Comparison of ENCODE assay signal across 9 cellular contexts in genomic region chr16:69329369-69330285, GRCh38. TPM values are rescaled to one million over a fixed set of nuclear protein-coding genes. Genes with fewer than 3 reads are reported as not detected.
DNase-seq lines count a peak whose midpoint lies in the region; ATAC-seq and TF ChIP-seq lines count a peak whose summit lies in the region.
"Had no signal": no experiment of that assay in that cellular context is flagged by ENCODE, and none has a peak within 500 bp of the region (broad histone marks: within the 10 kb centered on the region; RNA-seq: fewer than 3 reads in every experiment).

No MANE protein-coding gene starts in this region.

- peak overlapping the region; percentile 81 to 97 (median 95) for H3K4me3 ChIP-seq in BLaER1 treated with 17β-estradiol and CSF1 and Interleukin-3, amounts not matched to agents 10 nM and 100 nM
- H3K4me3 ChIP-seq in fibroblast of the aortic adventitia (ENCODE audit: low read depth, low read length) (peak overlapping the region; percentile 80), neutrophil (ENCODE audit: low read depth in 1 of 2, low read length in 1 of 2) (peak overlapping the region; percentile 83 to 96), vagina (peak overlapping the region; percentile 87 to 94)

- H3K4me1 ChIP-seq in BLaER1 treated with 17β-estradiol and CSF1 and Interleukin-3, amounts not matched to agents 10 nM and 100 nM = peaks cover 60 to 73% (median 67%) of the 10 kb centered on the region in 10 experiments
- peaks cover 19 to 22% of the 10 kb centered on the region in 2 experiments for H3K4me1 ChIP-seq in neutrophil (ENCODE audit: control insufficient read depth in 1 of 2, insufficient read depth in 1 of 2, low read depth in 1 of 2, low read length in 1 of 2)
- H3K4me1 ChIP-seq in vagina = peaks cover 63% of the 10 kb centered on the region

- H4K20me1 ChIP-seq in BLaER1 treated with 17β-estradiol and CSF1 and Interleukin-3, amounts not matched to agents 10 nM and 100 nM = peaks cover 43 to 57% (median 55%) of the 10 kb centered on the region in 11 experiments

- no peaks in the 10 kb centered on the region for H3K27me3 Mint-ChIP-seq in activated CD4-positive, alpha-beta memory T cell treated with anti-CD3 and anti-CD28 coated beads for 36 hours

- peaks cover 49% of the 10 kb centered on the region for H3K4me1 Mint-ChIP-seq in activated CD4-positive, alpha-beta memory T cell treated with anti-CD3 and anti-CD28 coated beads for 36 hours (ENCODE audit: low read depth)

- H3K4me2 ChIP-seq in BLaER1 treated with 17β-estradiol and CSF1 and Interleukin-3, amounts not matched to agents 10 nM and 100 nM = peak overlapping the region; percentile 92 to 100 (median 99)

- H3K27ac Mint-ChIP-seq in activated CD4-positive, alpha-beta memory T cell treated with anti-CD3 and anti-CD28 coated beads for 36 hours = peak overlapping the region; percentile 77

- H3K9me3 ChIP-seq in BLaER1 treated with 17β-estradiol and CSF1 and Interleukin-3, amounts not matched to agents 10 nM and 100 nM (replicated peaks in 1 of 11) = no peaks in the 10 kb centered on the region
- H3K9me3 ChIP-seq in neutrophil = no peaks in the 10 kb centered on the region
- no peaks in the 10 kb centered on the region for H3K9me3 ChIP-seq in vagina

- peak overlapping the region; percentile 80 for H3K4me3 Mint-ChIP-seq in activated CD4-positive, alpha-beta memory T cell treated with anti-CD3 and anti-CD28 coated beads for 36 hours

- CTCF ChIA-PET in activated CD4-positive, alpha-beta memory T cell treated with anti-CD3 and anti-CD28 coated beads for 36 hours (lab: Charles Lee) = interaction anchor here (0.9 to 2.1 kb wide), 8 partner anchors 9 to 809 kb away, joined by 3 to 10 read pairs (median 3); partner anchors contain the start of genes COG8, NOB1 and VPS4A

- no peaks in the 10 kb centered on the region for H3K27me3 ChIP-seq in BLaER1 treated with 17β-estradiol and CSF1 and Interleukin-3, amounts not matched to agents 10 nM and 100 nM
- H3K27me3 ChIP-seq in neutrophil (no peaks in the 10 kb centered on the region), vagina (no peaks in the 10 kb centered on the region)

- peak overlapping the region; percentile 85 to 97 (median 90) for H3K9ac ChIP-seq in BLaER1 treated with 17β-estradiol and CSF1 and Interleukin-3, amounts not matched to agents 10 nM and 100 nM

- intact Hi-C loops in activated CD4-positive, alpha-beta memory T cell treated with anti-CD3 and anti-CD28 coated beads for 36 hours (cut with micrococcal nuclease) = loop anchor here (1.0 to 10.0 kb wide), 4 partner anchors 10 to 1665 kb away; partner anchors contain the start of genes ACD, C16orf86, COG8 and ENKD1
- intact Hi-C loops in vagina (cut with DNase I) = no loop called here

- POLR2A ChIA-PET in activated CD4-positive, alpha-beta memory T cell treated with anti-CD3 and anti-CD28 coated beads for 36 hours (lab: Charles Lee) = interaction anchor here (1.0 to 3.1 kb wide), 9 partner anchors 9 to 196 kb away, joined by 3 to 13 read pairs (median 4); partner anchors contain the start of genes COG8 and NIP7

- peaks cover 43% of the 10 kb centered on the region for H3K36me3 Mint-ChIP-seq in activated CD4-positive, alpha-beta memory T cell treated with anti-CD3 and anti-CD28 coated beads for 36 hours

- H3K9me3 Mint-ChIP-seq in activated CD4-positive, alpha-beta memory T cell treated with anti-CD3 and anti-CD28 coated beads for 36 hours = no peaks in the 10 kb centered on the region

- DNase-seq in HPDE6-E6E7 (ENCODE audit: extremely low spot score) (peak; percentile 46), fibroblast of the aortic adventitia (ENCODE audit: low read depth) (no peak), vagina (ENCODE audit: extremely low spot score in 2 of 2) (no peak), NCI-H187 treated with DMSO at 0.1 percent for 48 hours (lab: John Stamatoyannopoulos, UW) (no peak)
- DNase-seq in activated CD4-positive, alpha-beta memory T cell treated with anti-CD3 and anti-CD28 coated beads for 36 hours = peak; percentile 63

- TF ChIP-seq POLR2A in vagina (IDR thresholded peaks at IDR 0.05) = no peak

- H3K36me3 ChIP-seq in BLaER1 treated with 17β-estradiol and CSF1 and Interleukin-3, amounts not matched to agents 10 nM and 100 nM = peaks cover 59 to 80% (median 76%) of the 10 kb centered on the region in 11 experiments
- H3K36me3 ChIP-seq in neutrophil = peaks cover 53% of the 10 kb centered on the region
- peaks cover 0 to 28% of the 10 kb centered on the region in 2 donors for H3K36me3 ChIP-seq in vagina

- peak; percentile 39 for ATAC-seq in GM19455 (IDR thresholded peaks at IDR 0.05; ENCODE audit: unreplicated experiment)

- TF ChIP-seq CTCF in fibroblast of the aortic adventitia (IDR thresholded peaks at IDR 0.05; ENCODE audit: insufficient read depth, low read length) = no peak
- TF ChIP-seq CTCF in neutrophil (IDR thresholded peaks at IDR 0.05) = no peak
- no peak for TF ChIP-seq CTCF in vagina (IDR thresholded peaks at IDR 0.05)

- H3K27ac ChIP-seq in BLaER1 treated with 17β-estradiol and CSF1 and Interleukin-3, amounts not matched to agents 10 nM and 100 nM = peak overlapping the region; percentile 75 to 95 (median 92); a peak in 21 of 22 replicates
- H3K27ac ChIP-seq in neutrophil = peak overlapping the region; percentile 88
- H3K27ac ChIP-seq in vagina = peak overlapping the region; percentile 85

RNA-seq across cellular contexts. Expression of gene PDF, which starts 0.8 kb away (rescaled TPM):
- total RNA-seq in activated CD4-positive, alpha-beta memory T cell treated with anti-CD3 and anti-CD28 coated beads for 36 hours = 10 to 100 TPM; 16.2 to 17.6 TPM
- total RNA-seq in fibroblast of the aortic adventitia (ENCODE audit: low replicate concordance) = 16.9 and 26.7 TPM in 2 replicates
- 44.9 TPM for total RNA-seq in vagina

RNA-seq across cellular contexts. Expression of gene COG8, which starts 9.7 kb away (rescaled TPM):
- 10 to 100 TPM; 25.4 to 27.9 TPM for total RNA-seq in activated CD4-positive, alpha-beta memory T cell treated with anti-CD3 and anti-CD28 coated beads for 36 hours
- 19.7 and 51.5 TPM in 2 replicates for total RNA-seq in fibroblast of the aortic adventitia (ENCODE audit: low replicate concordance)
- 46.2 TPM for total RNA-seq in vagina

RNA-seq across cellular contexts. Expression of gene NIP7, which starts 9.9 kb away (rescaled TPM):
- 10 to 100 TPM; 43.3 to 47.1 TPM for total RNA-seq in activated CD4-positive, alpha-beta memory T cell treated with anti-CD3 and anti-CD28 coated beads for 36 hours
- total RNA-seq in fibroblast of the aortic adventitia (ENCODE audit: low replicate concordance) (23.0 and 27.9 TPM in 2 replicates), vagina (15.2 TPM)

RNA-seq across cellular contexts. Expression of gene VPS4A, which starts 18.5 kb away (rescaled TPM):
- total RNA-seq in activated CD4-positive, alpha-beta memory T cell treated with anti-CD3 and anti-CD28 coated beads for 36 hours = 10 to 100 TPM; 32.1 to 33.0 TPM
- total RNA-seq in fibroblast of the aortic adventitia (ENCODE audit: low replicate concordance) = 24.6 and 31.2 TPM in 2 replicates
- total RNA-seq in vagina = 27.7 TPM

RNA-seq across cellular contexts. Expression of gene TMED6, which starts 22.0 kb away (rescaled TPM):
- under 1 TPM; 0.58 to 0.86 TPM for total RNA-seq in activated CD4-positive, alpha-beta memory T cell treated with anti-CD3 and anti-CD28 coated beads for 36 hours
- total RNA-seq in fibroblast of the aortic adventitia (ENCODE audit: low replicate concordance) (0.36 TPM in 1 of 2 replicates, not detected in the other), vagina (not detected)
- total RNA-seq: temporal lobe had no signal

Comparison
In these comparisons a context has a peak if more than half of its experiments do, and no peak if none do; other contexts are left out.
1. DNase-seq: peak in HPDE6-E6E7 (single experiment) and activated CD4-positive, alpha-beta memory T cell treated with anti-CD3 and anti-CD28 coated beads for 36 hours (single experiment); none in fibroblast of the aortic adventitia (single experiment), vagina (0 of 2) and NCI-H187 treated with DMSO at 0.1 percent for 48 hours (single experiment).
2. Peak in every context shown above with its lines, with median percentiles within 50 percentile points of each other: H3K27ac ChIP-seq and H3K4me3 ChIP-seq.